Comparison of ENCODE assay signal across 1 cellular context in the genomic region with DNA sequence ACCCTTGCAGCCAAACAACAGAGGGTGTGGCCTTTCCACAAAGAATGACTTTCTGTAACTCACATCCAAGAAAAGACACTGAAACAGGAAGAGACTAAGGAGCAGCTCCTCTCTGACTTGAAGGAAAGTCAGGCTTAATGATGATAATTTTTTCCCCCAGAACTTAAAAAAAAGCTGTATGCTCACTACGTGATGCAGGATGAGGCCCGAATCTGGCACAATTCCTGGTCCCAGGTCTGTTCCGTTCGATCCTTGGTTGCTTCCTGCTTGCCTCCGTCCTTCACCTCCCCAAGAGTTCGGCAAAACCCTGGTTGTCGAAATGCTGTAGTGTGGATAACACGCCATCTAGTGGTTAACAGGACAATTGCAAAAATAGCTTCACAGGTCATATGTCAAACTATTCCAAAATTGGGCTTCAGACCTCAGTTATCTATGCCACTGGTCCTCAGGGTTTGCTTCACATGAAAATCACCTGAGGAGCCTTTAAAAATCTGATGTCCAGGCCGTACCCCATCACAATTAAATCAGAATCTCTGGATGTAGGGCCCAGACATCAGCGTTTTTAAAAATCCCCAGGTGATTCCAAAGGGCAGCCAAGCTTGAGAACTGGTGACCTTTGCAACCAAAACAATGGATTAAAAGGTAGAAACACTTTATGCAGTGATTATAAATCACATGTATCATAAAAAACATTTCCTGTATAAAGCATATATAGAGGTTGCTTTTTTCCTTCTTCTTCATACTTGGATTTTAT.
TF ChIP-seq lines count a peak whose summit lies in the region.

No MANE protein-coding gene starts in this region.

TF ChIP-seq in H1, 55 proteins besides CTCF, POLR2A, EP300 and RAD21:
- 0 out of 2 replicates have a peak, but pooled peaks have one; percentile 13 for TF ChIP-seq CREB1 (IDR thresholded peaks at IDR 0.05)
- TF ChIP-seq, protein P1, sequence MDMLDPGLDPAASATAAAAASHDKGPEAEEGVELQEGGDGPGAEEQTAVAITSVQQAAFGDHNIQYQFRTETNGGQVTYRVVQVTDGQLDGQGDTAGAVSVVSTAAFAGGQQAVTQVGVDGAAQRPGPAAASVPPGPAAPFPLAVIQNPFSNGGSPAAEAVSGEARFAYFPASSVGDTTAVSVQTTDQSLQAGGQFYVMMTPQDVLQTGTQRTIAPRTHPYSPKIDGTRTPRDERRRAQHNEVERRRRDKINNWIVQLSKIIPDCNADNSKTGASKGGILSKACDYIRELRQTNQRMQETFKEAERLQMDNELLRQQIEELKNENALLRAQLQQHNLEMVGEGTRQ (IDR thresholded peaks at IDR 0.05; ENCODE audit: low read length), result no peak
- no peak for TF ChIP-seq RFX5 (IDR thresholded peaks at IDR 0.05; ENCODE audit: borderline replicate concordance, low read depth, low read length)
- TF ChIP-seq CHD2 (IDR thresholded peaks at IDR 0.05; ENCODE audit: low read length), result no peak
- no peak for TF ChIP-seq BACH1 (IDR thresholded peaks at IDR 0.05; ENCODE audit: low read length)
- TF ChIP-seq ASH2L (IDR thresholded peaks at IDR 0.05; ENCODE audit: low read length), result peak; percentile 76
- no peak for TF ChIP-seq TCF12 (IDR thresholded peaks at IDR 0.05; ENCODE audit: low read depth, low read length)
- TF ChIP-seq KDM1A (IDR thresholded peaks at IDR 0.05; ENCODE audit: borderline replicate concordance, low read length), result no peak
- no peak for TF ChIP-seq BCL11A (IDR thresholded peaks at IDR 0.05; ENCODE audit: low read depth in 2 of 2, low read length in 2 of 2)
- no peak for TF ChIP-seq TAF1 (IDR thresholded peaks at IDR 0.05; ENCODE audit: low read depth, low read length)
- TF ChIP-seq TAF7 (optimal IDR thresholded peaks at IDR 0.05; ENCODE audit: borderline replicate concordance, low read depth, low read length), result no peak
- TF ChIP-seq, protein P2, sequence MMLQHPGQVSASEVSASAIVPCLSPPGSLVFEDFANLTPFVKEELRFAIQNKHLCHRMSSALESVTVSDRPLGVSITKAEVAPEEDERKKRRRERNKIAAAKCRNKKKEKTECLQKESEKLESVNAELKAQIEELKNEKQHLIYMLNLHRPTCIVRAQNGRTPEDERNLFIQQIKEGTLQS (IDR thresholded peaks at IDR 0.05; ENCODE audit: insufficient read depth, low read depth, low read length), result no peak
